19 cellular contexts compared by ENCODE assay signal in genomic region chr4:128483041-128483440, GRCh38.
"Had no signal": no experiment of that assay in that cellular context is flagged by ENCODE, and none has a peak within 500 bp of the region (broad histone marks: within the 10 kb centered on the region; RNA-seq: fewer than 3 reads in every experiment).

No MANE protein-coding gene starts in this region.

- H3K9ac ChIP-seq: parathyroid adenoma had no signal

- FAIRE-seq: frontal cortex had no signal

- DNase-seq: erythroblast; heart left ventricle; hypothalamus; islet precursor cell; mammary epithelial cell; mucosa of descending colon; natural killer cell; occipital lobe; right lobe of liver; stimulated activated CD4-positive, alpha-beta T cell treated with anti-CD3 and anti-CD28 coated beads, Interleukin-1b, Interleukin-23, amount 100 ng/mL, for 48 hours; stimulated activated CD4-positive, alpha-beta T cell treated with anti-CD3 and anti-CD28 coated beads, Interleukin-4, amount 100 ng/mL, for 24 hours; stimulated activated naive CD8-positive, alpha-beta T cell treated with anti-CD3 and anti-CD28 coated beads, Interleukin-15, amount 100 ng/mL, for 72 hours; testis; upper lobe of right lung had no signal

- H3K4me3 ChIP-seq: heart left ventricle, mucosa of descending colon, prostate gland, right lobe of liver, testis, tibial nerve, upper lobe of right lung, vagina had no signal

- H3K4me1 ChIP-seq: heart left ventricle, parathyroid adenoma, prostate gland, right lobe of liver, testis, upper lobe of right lung, vagina had no signal

- H2AFZ ChIP-seq: parathyroid adenoma had no signal

- H3K9me3 ChIP-seq: mucosa of descending colon, prostate gland, right lobe of liver, testis, tibial nerve, upper lobe of right lung, vagina had no signal

- H3K27me3 ChIP-seq: heart left ventricle, right lobe of liver, testis, tibial nerve, upper lobe of right lung, vagina had no signal

- H3K79me2 ChIP-seq: parathyroid adenoma had no signal

- H3K36me3 ChIP-seq: heart left ventricle, prostate gland, right lobe of liver, tibial nerve, upper lobe of right lung, vagina had no signal

- H3K27ac ChIP-seq: heart left ventricle, parathyroid adenoma, prostate gland, right lobe of liver, testis, tibial nerve, upper lobe of right lung, vagina had no signal
